Comparison of ENCODE assay signal across 24 cellular contexts in genomic region chr11:115958089-115959000, GRCh38.
DNase-seq lines count a peak whose midpoint lies in the region; ATAC-seq and TF ChIP-seq lines count a peak whose summit lies in the region.
"Had no signal": no experiment of that assay in that cellular context is flagged by ENCODE, and none has a peak within 500 bp of the region (broad histone marks: within the 10 kb centered on the region; RNA-seq: fewer than 3 reads in every experiment).

No MANE protein-coding gene starts in this region.

- H3K27me3 ChIP-seq in neural progenitor cell, result peaks cover 16% of the 10 kb centered on the region
- H3K27me3 ChIP-seq: ascending aorta had no signal

- no peak overlapping the region for H3K27ac ChIP-seq in neural progenitor cell
- H3K27ac ChIP-seq: ascending aorta, prostate gland had no signal

- H3K36me3 Mint-ChIP-seq in WTC11 (no peaks in the 10 kb centered on the region), neural progenitor cell (no peaks in the 10 kb centered on the region)
- no peaks in the 10 kb centered on the region for H3K36me3 Mint-ChIP-seq in T-helper 2 cell treated with Interferon-gamma antibody and Interleukin-4, amounts not matched to agents 5 μg/mL and 100 μg/mL, for 36 hours (ENCODE audit: low read depth)
- H3K36me3 Mint-ChIP-seq: activated naive CD8-positive, alpha-beta T cell; CD4-positive, CD25-positive, alpha-beta regulatory T cell; IgD-negative memory B cell had no signal

- H3K4me1 Mint-ChIP-seq in WTC11, result peaks cover 31% of the 10 kb centered on the region
- peaks cover 50% of the 10 kb centered on the region for H3K4me1 Mint-ChIP-seq in neural progenitor cell
- no peaks in the 10 kb centered on the region for H3K4me1 Mint-ChIP-seq in T-helper 2 cell treated with Interferon-gamma antibody and Interleukin-4, amounts not matched to agents 5 μg/mL and 100 μg/mL, for 36 hours (ENCODE audit: low read depth)
- H3K4me1 Mint-ChIP-seq: CD4-positive, CD25-positive, alpha-beta regulatory T cell had no signal

- H3K4me3 ChIP-seq in neural progenitor cell, result no peak overlapping the region
- H3K4me3 ChIP-seq: ascending aorta, lung, prostate gland had no signal

- no peaks in the 10 kb centered on the region for H3K9me3 ChIP-seq in neural progenitor cell (ENCODE audit: low read depth)
- H3K9me3 ChIP-seq: ascending aorta, prostate gland had no signal

- H3K27me3 Mint-ChIP-seq in WTC11 (ENCODE audit: low read depth), result peaks cover 21% of the 10 kb centered on the region
- H3K27me3 Mint-ChIP-seq in neural progenitor cell (ENCODE audit: insufficient read depth, low read depth), result peaks cover 8% of the 10 kb centered on the region
- peaks cover 3% of the 10 kb centered on the region for H3K27me3 Mint-ChIP-seq in T-helper 2 cell treated with Interferon-gamma antibody and Interleukin-4, amounts not matched to agents 5 μg/mL and 100 μg/mL, for 36 hours (ENCODE audit: low read depth)

- CTCF ChIA-PET in WTC11 (lab: Charles Lee), result interaction anchor here (0.5 to 1.2 kb wide), 5 partner anchors 17 to 468 kb away, joined by 3 to 5 read pairs (median 3); no protein-coding TSS in a partner anchor

- ATAC-seq in WTC11 (peak; percentile 72), HG03025 (IDR thresholded peaks at IDR 0.05; ENCODE audit: low FRiP score, unreplicated experiment) (no peak)

- peaks cover 18% of the 10 kb centered on the region for H3K4me1 ChIP-seq in neural progenitor cell
- H3K4me1 ChIP-seq: ascending aorta, prostate gland had no signal

- POLR2A ChIA-PET in WTC11 (lab: Charles Lee), result no interaction called here

- peak; percentile 8 to 63 for DNase-seq in NCI-H2081 (lab: John Stamatoyannopoulos, UW)
- DNase-seq in NCI-H2081 treated with DMSO at 0.1 percent for 48 hours (lab: John Stamatoyannopoulos, UW), result no peak
- peak; percentile 82 for DNase-seq in NCI-H1092 treated with DMSO at 0.1 percent for 48 hours (lab: John Stamatoyannopoulos, UW)
- peak; percentile 19 for DNase-seq in WTC11 (ENCODE audit: low spot score)
- no peak for DNase-seq in neural progenitor cell (ENCODE audit: low spot score)
- no peak for DNase-seq in T-helper 2 cell treated with Interferon-gamma antibody and Interleukin-4, amounts not matched to agents 5 μg/mL and 100 μg/mL, for 36 hours (ENCODE audit: low spot score)
- no peak for DNase-seq in stimulated activated CD8-positive, alpha-beta memory T cell treated with anti-CD3 and anti-CD28 coated beads, Interleukin-4, amount 100 ng/mL, for 48 hours
- DNase-seq: 8988T; activated CD4-positive, alpha-beta T cell treated with anti-CD3 and anti-CD28 coated beads, Interleukin-2, amount 50 U/mL, for 1 hour; CD4-positive, CD25-positive, alpha-beta regulatory T cell; central memory CD4-positive, alpha-beta T cell; dermis blood vessel endothelial cell; DND-41; NCI-H1105 treated with DMSO at 0.1 percent for 48 hours; NCI-H524 treated with DMSO at 0.1 percent for 48 hours; T-helper 9 cell; trophoblast cell had no signal

- TF ChIP-seq CTCF in WTC11 (IDR thresholded peaks at IDR 0.05), result no peak
- TF ChIP-seq CTCF in neural progenitor cell (IDR thresholded peaks at IDR 0.05), result peak; percentile 6

- no peaks in the 10 kb centered on the region for H3F3A ChIP-seq in neural progenitor cell (ENCODE audit: low read depth)

- H2AFZ ChIP-seq in neural progenitor cell (replicated peaks), result peak overlapping the region; percentile 42

- H3K9ac ChIP-seq in neural progenitor cell, result no peak overlapping the region

- no peak overlapping the region for H3K4me3 Mint-ChIP-seq in WTC11
- peak overlapping the region; percentile 16 for H3K4me3 Mint-ChIP-seq in neural progenitor cell
- H3K4me3 Mint-ChIP-seq in T-helper 2 cell treated with Interferon-gamma antibody and Interleukin-4, amounts not matched to agents 5 μg/mL and 100 μg/mL, for 36 hours, result no peak overlapping the region
- H3K4me3 Mint-ChIP-seq: activated naive CD8-positive, alpha-beta T cell; CD4-positive, CD25-positive, alpha-beta regulatory T cell had no signal

- no peaks in the 10 kb centered on the region for H4K20me1 ChIP-seq in neural progenitor cell (ENCODE audit: low read depth)

- H3K9me3 Mint-ChIP-seq in WTC11, result no peaks in the 10 kb centered on the region
- H3K9me3 Mint-ChIP-seq in neural progenitor cell, result no peaks in the 10 kb centered on the region
- no peaks in the 10 kb centered on the region for H3K9me3 Mint-ChIP-seq in T-helper 2 cell treated with Interferon-gamma antibody and Interleukin-4, amounts not matched to agents 5 μg/mL and 100 μg/mL, for 36 hours
- H3K9me3 Mint-ChIP-seq: activated T-helper 2 cell treated with anti-CD3 and anti-CD28 coated beads, Interferon-gamma antibody, Interleukin-2, Interleukin-4, amounts not matched to agents 10 μg/mL and 5 μg/mL and 100 μg/mL, durations not matched to agents 14 hours and 24 hours and 36 hours; IgD-negative memory B cell had no signal

- H3K4me2 ChIP-seq in neural progenitor cell, result no peak overlapping the region

- H3K36me3 ChIP-seq in neural progenitor cell, result no peaks in the 10 kb centered on the region
- H3K36me3 ChIP-seq: ascending aorta, prostate gland had no signal

- no peaks in the 10 kb centered on the region for H3K79me2 ChIP-seq in neural progenitor cell (ENCODE audit: low read depth)

- H3K27ac Mint-ChIP-seq in WTC11 (no peak overlapping the region), neural progenitor cell (peak overlapping the region; percentile 94)
- no peak overlapping the region for H3K27ac Mint-ChIP-seq in T-helper 2 cell treated with Interferon-gamma antibody and Interleukin-4, amounts not matched to agents 5 μg/mL and 100 μg/mL, for 36 hours
- H3K27ac Mint-ChIP-seq: activated naive CD8-positive, alpha-beta T cell; activated T-helper 2 cell treated with anti-CD3 and anti-CD28 coated beads, Interferon-gamma antibody, Interleukin-2, Interleukin-4, amounts not matched to agents 10 μg/mL and 5 μg/mL and 100 μg/mL, durations not matched to agents 14 hours and 24 hours and 36 hours; CD4-positive, CD25-positive, alpha-beta regulatory T cell had no signal

TF ChIP-seq in WTC11, 78 proteins besides CTCF, POLR2A, EP300 and RAD21:
- TF ChIP-seq SP1 (CRISPR knock-in tag; conservative IDR thresholded peaks at IDR 0.05) (no peak), SOX15 (CRISPR knock-in tag; IDR thresholded peaks at IDR 0.05) (no peak), JUN (CRISPR knock-in tag; IDR thresholded peaks at IDR 0.05) (no peak), SMAD4 (CRISPR knock-in tag; IDR thresholded peaks at IDR 0.05) (no peak), GABPB1 (CRISPR knock-in tag; IDR thresholded peaks at IDR 0.05) (no peak)
- TF ChIP-seq, protein P1, sequence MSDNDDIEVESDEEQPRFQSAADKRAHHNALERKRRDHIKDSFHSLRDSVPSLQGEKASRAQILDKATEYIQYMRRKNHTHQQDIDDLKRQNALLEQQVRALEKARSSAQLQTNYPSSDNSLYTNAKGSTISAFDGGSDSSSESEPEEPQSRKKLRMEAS (CRISPR knock-in tag; IDR thresholded peaks at IDR 0.05), result no peak
- TF ChIP-seq, protein P2, sequence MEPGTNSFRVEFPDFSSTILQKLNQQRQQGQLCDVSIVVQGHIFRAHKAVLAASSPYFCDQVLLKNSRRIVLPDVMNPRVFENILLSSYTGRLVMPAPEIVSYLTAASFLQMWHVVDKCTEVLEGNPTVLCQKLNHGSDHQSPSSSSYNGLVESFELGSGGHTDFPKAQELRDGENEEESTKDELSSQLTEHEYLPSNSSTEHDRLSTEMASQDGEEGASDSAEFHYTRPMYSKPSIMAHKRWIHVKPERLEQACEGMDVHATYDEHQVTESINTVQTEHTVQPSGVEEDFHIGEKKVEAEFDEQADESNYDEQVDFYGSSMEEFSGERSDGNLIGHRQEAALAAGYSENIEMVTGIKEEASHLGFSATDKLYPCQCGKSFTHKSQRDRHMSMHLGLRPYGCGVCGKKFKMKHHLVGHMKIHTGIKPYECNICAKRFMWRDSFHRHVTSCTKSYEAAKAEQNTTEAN (CRISPR knock-in tag; IDR thresholded peaks at IDR 0.05), result no peak

Comparison
In these comparisons a context has a peak if more than half of its experiments do, and no peak if none do; other contexts are left out.
1. DNase-seq: peak in NCI-H2081 (2 of 2), NCI-H1092 treated with DMSO at 0.1 percent for 48 hours (single experiment) and WTC11 (single experiment); none in NCI-H2081 treated with DMSO at 0.1 percent for 48 hours (single experiment), neural progenitor cell (single experiment), T-helper 2 cell treated with Interferon-gamma antibody and Interleukin-4, amounts not matched to agents 5 μg/mL and 100 μg/mL, for 36 hours (single experiment) and stimulated activated CD8-positive, alpha-beta memory T cell treated with anti-CD3 and anti-CD28 coated beads, Interleukin-4, amount 100 ng/mL, for 48 hours (single experiment).